In the genomic region with DNA sequence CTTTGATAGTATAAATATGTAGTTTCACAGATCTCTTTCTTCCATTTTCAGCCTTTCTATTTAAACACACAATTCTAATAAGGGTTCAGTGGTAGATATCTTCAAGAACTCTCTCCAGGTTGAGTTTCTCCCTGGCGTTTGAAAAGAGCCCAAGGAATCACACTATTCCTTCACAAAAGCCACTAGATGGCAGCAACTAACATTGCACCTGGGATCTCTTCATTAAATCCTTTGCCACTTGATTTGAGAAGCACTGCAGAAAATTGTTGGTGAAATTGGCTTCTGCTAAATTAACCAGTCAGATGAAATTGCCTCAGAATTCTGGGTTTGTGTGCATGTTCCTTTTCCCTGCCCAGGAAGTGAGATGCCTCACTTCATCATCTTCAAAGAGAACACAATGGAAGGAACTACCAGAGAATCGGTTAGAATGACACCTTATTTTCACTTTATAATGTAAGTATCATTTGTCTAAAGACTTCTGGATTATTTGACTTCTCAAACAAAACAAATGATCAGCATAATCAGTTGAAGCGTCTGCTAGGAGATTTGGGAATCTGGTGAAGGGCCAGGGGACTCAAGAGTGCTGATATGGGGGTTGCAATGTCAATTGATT, we compare ENCODE assay signal across 10 cellular contexts. TPM values are rescaled to one million over a fixed set of nuclear protein-coding genes. Genes with fewer than 3 reads are reported as not detected.
DNase-seq lines count a peak whose midpoint lies in the region; ATAC-seq and TF ChIP-seq lines count a peak whose summit lies in the region.
"Had no signal": no experiment of that assay in that cellular context is flagged by ENCODE, and none has a peak within 500 bp of the region (broad histone marks: within the 10 kb centered on the region; RNA-seq: fewer than 3 reads in every experiment).

No MANE protein-coding gene starts in this region.

- H3K27ac ChIP-seq in Peyer's patch: no peak overlapping the region

- H3K27me3 Mint-ChIP-seq in progenitor cell of endocrine pancreas: no peaks in the 10 kb centered on the region

- peaks cover 20% of the 10 kb centered on the region for H3K36me3 Mint-ChIP-seq in progenitor cell of endocrine pancreas (ENCODE audit: insufficient read depth)

- no peaks in the 10 kb centered on the region for H3K9me3 Mint-ChIP-seq in progenitor cell of endocrine pancreas (ENCODE audit: low read depth)
- H3K9me3 Mint-ChIP-seq: IgD-negative memory B cell had no signal

- H3K4me1 Mint-ChIP-seq in progenitor cell of endocrine pancreas (ENCODE audit: low read depth): peaks cover 18% of the 10 kb centered on the region
- H3K4me1 Mint-ChIP-seq: IgD-negative memory B cell had no signal

- no peaks in the 10 kb centered on the region for H3K36me3 ChIP-seq in Peyer's patch

- no peaks in the 10 kb centered on the region for H3K4me1 ChIP-seq in Peyer's patch

- H3K27ac Mint-ChIP-seq in progenitor cell of endocrine pancreas: no peak overlapping the region
- H3K27ac Mint-ChIP-seq: IgD-negative memory B cell had no signal

- no peaks in the 10 kb centered on the region for H3K9me3 ChIP-seq in Peyer's patch

- DNase-seq in DMS53 (lab: John Stamatoyannopoulos, UW) (peak; percentile 72), Peyer's patch (no peak), fibroblast of the aortic adventitia (ENCODE audit: low read depth) (peak; percentile 57), progenitor cell of endocrine pancreas (ENCODE audit: low spot score, unreplicated experiment) (no peak)

- ATAC-seq in HG03095 (IDR thresholded peaks at IDR 0.05; ENCODE audit: unreplicated experiment): no peak
- no peak for ATAC-seq in GM18909 (IDR thresholded peaks at IDR 0.05; ENCODE audit: poor library complexity, unreplicated experiment)
- ATAC-seq in HG02970 (IDR thresholded peaks at IDR 0.05; ENCODE audit: low FRiP score, unreplicated experiment): no peak

- H3K4me3 ChIP-seq in Peyer's patch (no peak overlapping the region), fibroblast of the aortic adventitia (ENCODE audit: low read depth, low read length) (no peak overlapping the region)

- no peaks in the 10 kb centered on the region for H3K27me3 ChIP-seq in Peyer's patch

- TF ChIP-seq CTCF in LNCAP (IDR thresholded peaks at IDR 0.05) (peak; percentile 70), Peyer's patch (IDR thresholded peaks at IDR 0.05) (peak in 5 of 6 experiments; percentile 12 to 54 (median 43)), fibroblast of the aortic adventitia (IDR thresholded peaks at IDR 0.05; ENCODE audit: insufficient read depth, low read length) (peak; percentile 67), progenitor cell of endocrine pancreas (IDR thresholded peaks at IDR 0.05; ENCODE audit: unreplicated experiment) (peak; percentile 81)

- H3K4me3 Mint-ChIP-seq in progenitor cell of endocrine pancreas (ENCODE audit: low read depth): no peak overlapping the region
- H3K4me3 Mint-ChIP-seq: IgD-negative memory B cell had no signal

- no peak for TF ChIP-seq POLR2A in Peyer's patch (IDR thresholded peaks at IDR 0.05)

RNA-seq across cellular contexts. Expression of a gene that starts 6.8 kb away (rescaled TPM):
- total RNA-seq in Peyer's patch (not detected), fibroblast of the aortic adventitia (ENCODE audit: low replicate concordance) (not detected in 2 replicates), progenitor cell of endocrine pancreas (150 and 178 TPM in 2 replicates)
- total RNA-seq: mononuclear cell had no signal

Comparison
In these comparisons a context has a peak if more than half of its experiments do, and no peak if none do; other contexts are left out.
1. DNase-seq: peak in DMS53 (single experiment) and fibroblast of the aortic adventitia (single experiment); none in Peyer's patch (0 of 3) and progenitor cell of endocrine pancreas (single experiment).
2. RNA of a gene that starts 6.8 kb away (total RNA-seq): 150 to 178 TPM in progenitor cell of endocrine pancreas; not detected in Peyer's patch and not detected in fibroblast of the aortic adventitia; every median in the first group is over 100 times any median in the second.
3. Peak in every context shown above with its lines, with median percentiles within 50 percentile points of each other: CTCF ChIP-seq.